Comparison of ENCODE assay signal across 1 cellular context in the genomic region with DNA sequence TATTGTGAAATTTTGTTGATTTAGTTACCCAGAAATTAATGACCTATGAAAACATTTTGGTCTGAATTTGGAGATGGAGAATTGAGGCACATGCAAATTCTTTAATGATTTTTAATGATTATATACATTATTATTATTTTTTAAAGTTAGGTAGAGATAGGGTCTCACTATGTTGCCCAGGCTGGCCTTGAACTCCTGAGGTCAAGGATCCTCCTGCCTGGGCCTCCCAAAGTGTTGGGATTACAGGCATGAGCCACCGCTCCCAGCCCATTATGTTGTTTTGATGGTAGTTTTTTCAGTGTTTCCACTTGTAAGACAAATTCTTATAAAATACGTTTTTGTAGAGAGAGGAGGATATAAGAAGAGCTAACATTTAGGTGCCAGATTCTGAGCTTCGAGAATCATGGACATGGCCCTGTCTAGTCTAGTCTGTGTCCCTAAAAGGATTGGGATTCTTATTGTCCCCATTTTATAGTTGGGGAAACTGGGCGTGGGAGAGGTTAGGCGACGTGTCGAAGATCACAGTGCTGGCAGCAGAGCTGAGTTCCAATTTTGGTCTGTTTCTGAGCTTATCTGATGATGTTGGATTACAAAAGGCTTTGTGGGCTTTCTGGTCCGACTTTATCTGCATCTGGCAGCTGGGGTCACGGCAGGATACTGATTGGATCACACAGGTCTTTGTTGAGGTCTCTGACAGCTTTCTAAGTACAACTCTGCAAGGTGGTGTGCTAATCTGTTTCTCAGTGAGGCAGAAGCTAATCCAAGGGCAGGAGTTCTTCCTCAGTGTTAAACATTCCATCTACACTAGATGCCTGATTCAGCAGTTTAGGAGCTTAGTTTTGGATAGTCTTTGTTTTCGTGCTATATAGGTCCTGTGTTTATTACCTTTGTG.
TF ChIP-seq lines count a peak whose summit lies in the region.

No MANE protein-coding gene starts in this region.

TF ChIP-seq in K562, 482 proteins besides CTCF, POLR2A, EP300 and RAD21 (continued from another document and continues in another):
- TF ChIP-seq PREB (CRISPR knock-in tag; IDR thresholded peaks at IDR 0.05) = no peak
- TF ChIP-seq KAT8 (IDR thresholded peaks at IDR 0.05; ENCODE audit: low read depth) = no peak
- TF ChIP-seq NR1H2 (CRISPR knock-in tag; IDR thresholded peaks at IDR 0.05) = no peak
- no peak for TF ChIP-seq ZSCAN29 (IDR thresholded peaks at IDR 0.05)
- no peak for TF ChIP-seq NFE2L1 (tag; IDR thresholded peaks at IDR 0.05; ENCODE audit: borderline replicate concordance, low read depth)
- no peak for TF ChIP-seq DEAF1 (CRISPR knock-in tag; IDR thresholded peaks at IDR 0.05)
- TF ChIP-seq, protein P1, sequence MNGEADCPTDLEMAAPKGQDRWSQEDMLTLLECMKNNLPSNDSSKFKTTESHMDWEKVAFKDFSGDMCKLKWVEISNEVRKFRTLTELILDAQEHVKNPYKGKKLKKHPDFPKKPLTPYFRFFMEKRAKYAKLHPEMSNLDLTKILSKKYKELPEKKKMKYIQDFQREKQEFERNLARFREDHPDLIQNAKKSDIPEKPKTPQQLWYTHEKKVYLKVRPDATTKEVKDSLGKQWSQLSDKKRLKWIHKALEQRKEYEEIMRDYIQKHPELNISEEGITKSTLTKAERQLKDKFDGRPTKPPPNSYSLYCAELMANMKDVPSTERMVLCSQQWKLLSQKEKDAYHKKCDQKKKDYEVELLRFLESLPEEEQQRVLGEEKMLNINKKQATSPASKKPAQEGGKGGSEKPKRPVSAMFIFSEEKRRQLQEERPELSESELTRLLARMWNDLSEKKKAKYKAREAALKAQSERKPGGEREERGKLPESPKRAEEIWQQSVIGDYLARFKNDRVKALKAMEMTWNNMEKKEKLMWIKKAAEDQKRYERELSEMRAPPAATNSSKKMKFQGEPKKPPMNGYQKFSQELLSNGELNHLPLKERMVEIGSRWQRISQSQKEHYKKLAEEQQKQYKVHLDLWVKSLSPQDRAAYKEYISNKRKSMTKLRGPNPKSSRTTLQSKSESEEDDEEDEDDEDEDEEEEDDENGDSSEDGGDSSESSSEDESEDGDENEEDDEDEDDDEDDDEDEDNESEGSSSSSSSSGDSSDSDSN (IDR thresholded peaks at IDR 0.05; ENCODE audit: borderline replicate concordance in 1 of 2, low read depth in 2 of 2, low read length in 2 of 2) = no peak
- TF ChIP-seq, protein P2, sequence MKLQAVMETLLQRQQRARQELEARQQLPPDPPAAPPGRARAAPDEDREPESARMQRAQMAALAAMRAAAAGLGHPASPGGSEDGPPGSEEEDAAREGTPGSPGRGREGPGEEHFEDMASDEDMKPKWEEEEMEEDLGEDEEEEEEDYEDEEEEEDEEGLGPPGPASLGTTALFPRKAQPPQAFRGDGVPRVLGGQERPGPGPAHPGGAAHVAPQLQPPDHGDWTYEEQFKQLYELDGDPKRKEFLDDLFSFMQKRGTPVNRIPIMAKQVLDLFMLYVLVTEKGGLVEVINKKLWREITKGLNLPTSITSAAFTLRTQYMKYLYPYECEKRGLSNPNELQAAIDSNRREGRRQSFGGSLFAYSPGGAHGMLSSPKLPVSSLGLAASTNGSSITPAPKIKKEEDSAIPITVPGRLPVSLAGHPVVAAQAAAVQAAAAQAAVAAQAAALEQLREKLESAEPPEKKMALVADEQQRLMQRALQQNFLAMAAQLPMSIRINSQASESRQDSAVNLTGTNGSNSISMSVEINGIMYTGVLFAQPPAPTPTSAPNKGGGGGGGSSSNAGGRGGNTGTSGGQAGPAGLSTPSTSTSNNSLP (IDR thresholded peaks at IDR 0.05; ENCODE audit: borderline replicate concordance, low read depth, low read length) = 0 out of 2 replicates have a peak, but pooled peaks have one; percentile 50
- no peak for TF ChIP-seq ZNF217 (CRISPR knock-in tag; IDR thresholded peaks at IDR 0.05)
- peak; percentile 70 to 94; a peak in 2 of 4 replicates for TF ChIP-seq ARNT (IDR thresholded peaks at IDR 0.05)
- no peak; the same call in 1 of the 2 replicates for TF ChIP-seq VEZF1 (CRISPR knock-in tag; IDR thresholded peaks at IDR 0.05)
- TF ChIP-seq MED1 (CRISPR knock-in tag; IDR thresholded peaks at IDR 0.05; ENCODE audit: borderline replicate concordance) = no peak
- TF ChIP-seq CEBPB (tag; IDR thresholded peaks at IDR 0.05) = peak; percentile 64
- no peak for TF ChIP-seq CBX2 (IDR thresholded peaks at IDR 0.05; ENCODE audit: insufficient read depth, low read length, poor library complexity, severe bottlenecking)
- peak; percentile 99 for TF ChIP-seq CTBP1 (IDR thresholded peaks at IDR 0.05; ENCODE audit: borderline replicate concordance)
- no peak; the same call in 1 of the 2 replicates for TF ChIP-seq ZNF24 (IDR thresholded peaks at IDR 0.05)
- peak; percentile 68 for TF ChIP-seq PYGO2 (tag; IDR thresholded peaks at IDR 0.05)
- TF ChIP-seq MAFF (IDR thresholded peaks at IDR 0.05; ENCODE audit: low read length) = peak; percentile 97
- TF ChIP-seq, protein P3, sequence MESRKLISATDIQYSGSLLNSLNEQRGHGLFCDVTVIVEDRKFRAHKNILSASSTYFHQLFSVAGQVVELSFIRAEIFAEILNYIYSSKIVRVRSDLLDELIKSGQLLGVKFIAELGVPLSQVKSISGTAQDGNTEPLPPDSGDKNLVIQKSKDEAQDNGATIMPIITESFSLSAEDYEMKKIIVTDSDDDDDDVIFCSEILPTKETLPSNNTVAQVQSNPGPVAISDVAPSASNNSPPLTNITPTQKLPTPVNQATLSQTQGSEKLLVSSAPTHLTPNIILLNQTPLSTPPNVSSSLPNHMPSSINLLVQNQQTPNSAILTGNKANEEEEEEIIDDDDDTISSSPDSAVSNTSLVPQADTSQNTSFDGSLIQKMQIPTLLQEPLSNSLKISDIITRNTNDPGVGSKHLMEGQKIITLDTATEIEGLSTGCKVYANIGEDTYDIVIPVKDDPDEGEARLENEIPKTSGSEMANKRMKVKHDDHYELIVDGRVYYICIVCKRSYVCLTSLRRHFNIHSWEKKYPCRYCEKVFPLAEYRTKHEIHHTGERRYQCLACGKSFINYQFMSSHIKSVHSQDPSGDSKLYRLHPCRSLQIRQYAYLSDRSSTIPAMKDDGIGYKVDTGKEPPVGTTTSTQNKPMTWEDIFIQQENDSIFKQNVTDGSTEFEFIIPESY (CRISPR knock-in tag; IDR thresholded peaks at IDR 0.05) = no peak
- TF ChIP-seq, protein P4, sequence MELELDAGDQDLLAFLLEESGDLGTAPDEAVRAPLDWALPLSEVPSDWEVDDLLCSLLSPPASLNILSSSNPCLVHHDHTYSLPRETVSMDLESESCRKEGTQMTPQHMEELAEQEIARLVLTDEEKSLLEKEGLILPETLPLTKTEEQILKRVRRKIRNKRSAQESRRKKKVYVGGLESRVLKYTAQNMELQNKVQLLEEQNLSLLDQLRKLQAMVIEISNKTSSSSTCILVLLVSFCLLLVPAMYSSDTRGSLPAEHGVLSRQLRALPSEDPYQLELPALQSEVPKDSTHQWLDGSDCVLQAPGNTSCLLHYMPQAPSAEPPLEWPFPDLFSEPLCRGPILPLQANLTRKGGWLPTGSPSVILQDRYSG (tag; conservative IDR thresholded peaks at IDR 0.05; ENCODE audit: low read depth) = no peak; the same call in 1 of the 2 replicates
- no peak for TF ChIP-seq PTBP1 (IDR thresholded peaks at IDR 0.05; ENCODE audit: low read depth, low read length)
- TF ChIP-seq ZKSCAN3 (CRISPR knock-in tag; IDR thresholded peaks at IDR 0.05) = no peak
- no peak for TF ChIP-seq RBFOX2 (IDR thresholded peaks at IDR 0.05; ENCODE audit: low read depth, low read length)
- TF ChIP-seq, protein P5, sequence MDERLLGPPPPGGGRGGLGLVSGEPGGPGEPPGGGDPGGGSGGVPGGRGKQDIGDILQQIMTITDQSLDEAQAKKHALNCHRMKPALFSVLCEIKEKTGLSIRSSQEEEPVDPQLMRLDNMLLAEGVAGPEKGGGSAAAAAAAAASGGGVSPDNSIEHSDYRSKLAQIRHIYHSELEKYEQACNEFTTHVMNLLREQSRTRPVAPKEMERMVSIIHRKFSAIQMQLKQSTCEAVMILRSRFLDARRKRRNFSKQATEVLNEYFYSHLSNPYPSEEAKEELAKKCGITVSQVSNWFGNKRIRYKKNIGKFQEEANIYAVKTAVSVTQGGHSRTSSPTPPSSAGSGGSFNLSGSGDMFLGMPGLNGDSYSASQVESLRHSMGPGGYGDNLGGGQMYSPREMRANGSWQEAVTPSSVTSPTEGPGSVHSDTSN (CRISPR knock-in tag; IDR thresholded peaks at IDR 0.05; ENCODE audit: low read depth) = no peak
- TF ChIP-seq, protein P5 (tag; conservative IDR thresholded peaks at IDR 0.05; ENCODE audit: low read depth) = peak; percentile 84
- no peak for TF ChIP-seq POLR2H (tag; IDR thresholded peaks at IDR 0.05; ENCODE audit: low read depth)
- no peak for TF ChIP-seq HIVEP1 (CRISPR knock-in tag; IDR thresholded peaks at IDR 0.05)
- no peak for TF ChIP-seq ID3 (CRISPR knock-in tag; IDR thresholded peaks at IDR 0.05)
- TF ChIP-seq ID3 (tag; IDR thresholded peaks at IDR 0.05) = peak; percentile 75
- TF ChIP-seq ZMIZ1 (IDR thresholded peaks at IDR 0.05; ENCODE audit: low read depth in 2 of 2, low read length in 2 of 2) = peak in 1 of 2 experiments; percentile 90; a peak in 2 of 4 replicates
- no peak for TF ChIP-seq ZNF696 (CRISPR knock-in tag; conservative IDR thresholded peaks at IDR 0.05)
- TF ChIP-seq ARID1B (IDR thresholded peaks at IDR 0.05) = peak; percentile 99
- TF ChIP-seq ZBTB1 (CRISPR knock-in tag; IDR thresholded peaks at IDR 0.05; ENCODE audit: borderline replicate concordance, low read depth) = no peak
- peak; percentile 99 for TF ChIP-seq C11orf30 (IDR thresholded peaks at IDR 0.05; ENCODE audit: low read depth)
